Comparison of ENCODE assay signal across 11 cellular contexts in genomic region chr11:15107730-15108515, GRCh38. TPM values are rescaled to one million over a fixed set of nuclear protein-coding genes. Genes with fewer than 3 reads are reported as not detected.
A peak's percentile ranks its signal among the peaks of the same experiment; 100 is the strongest.
DNase-seq lines count a peak whose midpoint lies in the region; ATAC-seq and TF ChIP-seq lines count a peak whose summit lies in the region.
"Had no signal": no experiment of that assay in that cellular context is flagged by ENCODE, and none has a peak within 500 bp of the region (broad histone marks: within the 10 kb centered on the region; RNA-seq: fewer than 3 reads in every experiment).

No MANE protein-coding gene starts in this region.

- H3K14ac ChIP-seq in IMR-90 (replicated peaks; ENCODE audit: low read depth, low read length), result peak overlapping the region; percentile 79

- H2BK5ac ChIP-seq in IMR-90 (ENCODE audit: low read depth, low read length, poor library complexity, severe bottlenecking), result peak overlapping the region; percentile 70

- H3K4me1 ChIP-seq in IMR-90 (ENCODE audit: control insufficient read depth, insufficient read depth, low read length) (peaks cover 30% of the 10 kb centered on the region), osteoblast (ENCODE audit: insufficient read depth, low read length) (peaks cover 30% of the 10 kb centered on the region)
- H3K4me1 ChIP-seq: esophagus squamous epithelium had no signal

- H2BK15ac ChIP-seq in IMR-90 (ENCODE audit: low read depth, low read length), result peak overlapping the region; percentile 82; the same call in 2 of the 3 replicates

- H2AK9ac ChIP-seq in IMR-90 (replicated peaks; ENCODE audit: low read depth, low read length, poor library complexity), result peak overlapping the region; percentile 6

- no CpG with 5 or more reads among the region's 4 CpGs for WGBS in IMR-90 (ENCODE audit: extremely low coverage in 2 of 2, insufficient read length in 1 of 2), 2 experiments

- H3K9ac ChIP-seq in IMR-90 (ENCODE audit: low read depth, low read length), result no peak overlapping the region; the same call in 1 of the 2 replicates

- peaks cover 14% of the 10 kb centered on the region for H3K9me1 ChIP-seq in IMR-90 (ENCODE audit: insufficient read depth, low read length)

- CTCF ChIA-PET in IMR-90 (lab: Yijun Ruan, JAX), result interaction anchor here (0.6 to 0.9 kb wide), 3 partner anchors 52 to 101 kb away, joined by 3 to 4 read pairs (median 3); no protein-coding TSS in a partner anchor

- no peaks in the 10 kb centered on the region for H3K9me3 ChIP-seq in IMR-90 (ENCODE audit: control insufficient read depth, insufficient read depth, low read length)
- H3K9me3 ChIP-seq in osteoblast (ENCODE audit: low read depth, low read length), result no peaks in the 10 kb centered on the region
- H3K9me3 ChIP-seq: esophagus squamous epithelium, MG63 had no signal

- H3K56ac ChIP-seq in IMR-90 (ENCODE audit: extremely low read depth, insufficient read depth, low read length), result peak overlapping the region; percentile 78

- H4K91ac ChIP-seq in IMR-90 (ENCODE audit: insufficient read depth, low read depth, low read length), result peak overlapping the region; percentile 92

- H4K8ac ChIP-seq in IMR-90 (ENCODE audit: low read depth in 2 of 2, low read length in 2 of 2), result peak overlapping the region; percentile 71 to 72

- H3K27ac ChIP-seq in IMR-90 (ENCODE audit: insufficient read depth, low read length) (peak overlapping the region; percentile 12; the same call in 1 of the 2 replicates), osteoblast (ENCODE audit: low read depth, low read length) (peak overlapping the region; percentile 11)
- H3K27ac ChIP-seq: esophagus squamous epithelium had no signal

- TF ChIP-seq RAD21 in IMR-90 (IDR thresholded peaks at IDR 0.05; ENCODE audit: low read length), result no peak

- H3K36me3 ChIP-seq in IMR-90 (ENCODE audit: control insufficient read depth, insufficient read depth, low read length) (no peaks in the 10 kb centered on the region), osteoblast (ENCODE audit: insufficient read depth, low read length) (no peaks in the 10 kb centered on the region)
- H3K36me3 ChIP-seq: esophagus squamous epithelium, MG63 had no signal

- H3K79me2 ChIP-seq in osteoblast (ENCODE audit: insufficient read depth, low read length), result no peaks in the 10 kb centered on the region

- peak overlapping the region; percentile 59 for H2AK5ac ChIP-seq in IMR-90 (ENCODE audit: low read depth, low read length)

- peak overlapping the region; percentile 77; the same call in 1 of the 2 replicates for H3K18ac ChIP-seq in IMR-90 (ENCODE audit: low read depth, low read length)

- BruUV-seq in IMR-90 (replicated peaks; lab: Mats Ljungman, UMichigan), result no TSS peak

- H3K27me3 ChIP-seq in IMR-90 (ENCODE audit: control insufficient read depth, insufficient read depth, low read length) (no peaks in the 10 kb centered on the region), osteoblast (ENCODE audit: insufficient read depth, low read length) (no peaks in the 10 kb centered on the region)
- H3K27me3 ChIP-seq: esophagus squamous epithelium, MG63 had no signal

- ATAC-seq in GM19025 (IDR thresholded peaks at IDR 0.05; ENCODE audit: low read depth, unreplicated experiment), result peak; percentile 57
- peak; percentile 66 for ATAC-seq in HG02642 (IDR thresholded peaks at IDR 0.05; ENCODE audit: poor library complexity, unreplicated experiment)
- ATAC-seq in IMR-90 (ENCODE audit: low read depth), result peak; percentile 19; the same call in 1 of the 2 replicates
- no peak for ATAC-seq in sciatic nerve
- ATAC-seq: T-cell had no signal

- H2BK120ac ChIP-seq in IMR-90 (ENCODE audit: low read depth, low read length), result peak overlapping the region; percentile 95

- H3K23ac ChIP-seq in IMR-90 (ENCODE audit: low read depth, low read length), result peak overlapping the region; percentile 89

- peak overlapping the region; percentile 31; the same call in 1 of the 2 replicates for H4K5ac ChIP-seq in IMR-90 (ENCODE audit: low read depth, low read length)

- no peaks in the 10 kb centered on the region for H3K79me1 ChIP-seq in IMR-90 (ENCODE audit: low read depth in 1 of 2, low read length in 2 of 2)

- POLR2A ChIA-PET in IMR-90 (lab: Charles Lee; ENCODE audit: unreplicated experiment), result interaction anchor here (0.5 to 0.8 kb wide), 2 partner anchors 9 to 81 kb away, joined by 3 to 4 read pairs; no protein-coding TSS in a partner anchor

- peak overlapping the region; percentile 0; the same call in 1 of the 2 replicates for H3K4me2 ChIP-seq in IMR-90 (ENCODE audit: low read depth, low read length)
- no peak overlapping the region for H3K4me2 ChIP-seq in osteoblast (ENCODE audit: insufficient read depth, low read length)

- TF ChIP-seq POLR2A in IMR-90 (IDR thresholded peaks at IDR 0.05; ENCODE audit: low read depth, low read length), result no peak

- TF ChIP-seq CTCF in IMR-90 (conservative IDR thresholded peaks at IDR 0.05; ENCODE audit: low read depth, low read length), result no peak
- no peak for TF ChIP-seq CTCF in osteoblast (IDR thresholded peaks at IDR 0.05; ENCODE audit: extremely low read depth, low read depth, low read length)

- H2AFZ ChIP-seq in IMR-90 (replicated peaks; ENCODE audit: low read length, poor library complexity), result no peak overlapping the region
- peak overlapping the region; percentile 49 for H2AFZ ChIP-seq in osteoblast (ENCODE audit: low read length)

- intact Hi-C loops in IMR-90 (cut with micrococcal nuclease), result no loop called here
- intact Hi-C loops in sciatic nerve (cut with DNase I), result no loop called here
- intact Hi-C loops in posterior cingulate gyrus (cut with DNase I), result no loop called here

- H3K4me3 ChIP-seq in IMR-90 (ENCODE audit: insufficient read depth, low read depth, low read length), result no peak overlapping the region
- no peak overlapping the region for H3K4me3 ChIP-seq in osteoblast (ENCODE audit: insufficient read depth, low read length)
- H3K4me3 ChIP-seq: esophagus squamous epithelium, MG63 had no signal

- DNase-seq in IMR-90, result peak; percentile 55
- DNase-seq in osteoblast (ENCODE audit: insufficient read length, low spot score, missing footprints), result peak; percentile 61
- DNase-seq in NCI-H2081 (lab: John Stamatoyannopoulos, UW), result no peak
- no peak for DNase-seq in sciatic nerve (ENCODE audit: low spot score)
- no peak for DNase-seq in dermis blood vessel endothelial cell
- DNase-seq in posterior cingulate gyrus, result no peak
- DNase-seq: esophagus squamous epithelium, MG63, T-cell had no signal

- H4K20me1 ChIP-seq in IMR-90 (ENCODE audit: insufficient read depth, low read length), result no peaks in the 10 kb centered on the region
- no peaks in the 10 kb centered on the region for H4K20me1 ChIP-seq in osteoblast (ENCODE audit: insufficient read depth, low read length)

- in situ Hi-C loops in IMR-90 (cut with MboI; ENCODE audit: low sequenced_read_pairs), result loop anchor here (5.0 kb wide), 1 partner anchor 89 kb away; no protein-coding TSS in a partner anchor

- dilution Hi-C loops in IMR-90 (cut with HindIII; ENCODE audit: low sequenced_read_pairs, unreplicated experiment), result no loop called here

- H3K4ac ChIP-seq in IMR-90 (ENCODE audit: low read depth, low read length), result peak overlapping the region; percentile 87

- peak overlapping the region; percentile 97 for H2BK20ac ChIP-seq in IMR-90 (ENCODE audit: low read depth, low read length)

TF ChIP-seq in IMR-90, 13 proteins besides CTCF, POLR2A, EP300 and RAD21:
- TF ChIP-seq NFE2L2 (IDR thresholded peaks at IDR 0.05; ENCODE audit: low read depth, low read length), result no peak
- TF ChIP-seq CHD1 (IDR thresholded peaks at IDR 0.05; ENCODE audit: low read depth, low read length), result no peak
- no peak for TF ChIP-seq MXI1 (IDR thresholded peaks at IDR 0.05; ENCODE audit: borderline replicate concordance, low read depth, low read length)
- TF ChIP-seq RCOR1 (IDR thresholded peaks at IDR 0.05; ENCODE audit: insufficient replicate concordance, low read length), result no peak
- TF ChIP-seq BHLHE40 (IDR thresholded peaks at IDR 0.05; ENCODE audit: low read depth, low read length), result no peak
- TF ChIP-seq RFX5 (IDR thresholded peaks at IDR 0.05; ENCODE audit: low read depth, low read length), result no peak
- TF ChIP-seq CEBPB (IDR thresholded peaks at IDR 0.05; ENCODE audit: low read depth, low read length), result no peak
- no peak for TF ChIP-seq ELK1 (IDR thresholded peaks at IDR 0.05; ENCODE audit: borderline replicate concordance, low read depth, low read length)
- TF ChIP-seq MAZ (IDR thresholded peaks at IDR 0.05; ENCODE audit: borderline replicate concordance, low read depth, low read length), result no peak
- no peak for TF ChIP-seq FOS (IDR thresholded peaks at IDR 0.05; ENCODE audit: low read depth, low read length)

RNA-seq across cellular contexts. Expression of gene INSC, which starts 6.8 kb away (rescaled TPM):
- total RNA-seq in IMR-90 (2012; rRNA removed) (0.56 and 1.4 TPM in 2 replicates), osteoblast (0.72 and 1.8 TPM in 2 replicates), sciatic nerve (8.3 TPM), dermis blood vessel endothelial cell (not detected in 2 replicates)
- 0.53 and 0.87 TPM in 2 replicates for polyA plus RNA-seq in IMR-90 (2012; rRNA removed)
- 0.42 and 0.49 TPM in 2 replicates for polyA plus RNA-seq in IMR-90 (2012; cell fraction: cytosol; rRNA removed)
- polyA plus RNA-seq in IMR-90 (2012; cell fraction: nucleus; rRNA removed; ENCODE audit: low replicate concordance), result 0.81 and 1.2 TPM in 2 replicates

RNA-seq across cellular contexts. Expression of gene CALCB, which starts 34.5 kb away (rescaled TPM):
- total RNA-seq in IMR-90 (2012; rRNA removed) (not detected in 2 replicates), osteoblast (not detected in 2 replicates), sciatic nerve (not detected), dermis blood vessel endothelial cell (not detected in 2 replicates)
- not detected in 2 replicates for polyA plus RNA-seq in IMR-90 (2012; rRNA removed)
- polyA plus RNA-seq in IMR-90 (2012; cell fraction: cytosol; rRNA removed), result not detected in 2 replicates
- polyA plus RNA-seq in IMR-90 (2012; cell fraction: nucleus; rRNA removed; ENCODE audit: low replicate concordance), result 0.15 TPM in 1 of 2 replicates, not detected in the other
- total RNA-seq: esophagus squamous epithelium had no signal

Comparison
In these comparisons a context has a peak if more than half of its experiments do, and no peak if none do; other contexts are left out.
1. DNase-seq: peak in IMR-90 (single experiment) and osteoblast (single experiment); none in NCI-H2081 (0 of 2), sciatic nerve (single experiment), dermis blood vessel endothelial cell (single experiment) and posterior cingulate gyrus (0 of 10).